ENCODE assay signal across 8 cellular contexts in genomic region chr16:71289732-71290062, GRCh38. TPM values are rescaled to one million over a fixed set of nuclear protein-coding genes. Genes with fewer than 3 reads are reported as not detected.
A peak's percentile ranks its signal among the peaks of the same experiment; 100 is the strongest.
DNase-seq lines count a peak whose midpoint lies in the region; ATAC-seq and TF ChIP-seq lines count a peak whose summit lies in the region.

No MANE protein-coding gene starts in this region.

- intact Hi-C loops in gastrocnemius medialis (cut with DNase I; ENCODE audit: low total_unique reads), result loop anchor here (5.0 to 10.0 kb wide), 2 partner anchors 173 to 195 kb away; partner anchors contain the start of genes ZNF19 and ZNF23

- H3K36me3 ChIP-seq in SK-N-MC (ENCODE audit: insufficient read depth, low read length) (peaks cover 9% of the 10 kb centered on the region; the same call in 1 of the 2 replicates), gastrocnemius medialis (peaks cover 0 to 18% of the 10 kb centered on the region in 2 donors)

- no peak for TF ChIP-seq POLR2A in gastrocnemius medialis (IDR thresholded peaks at IDR 0.05)

- H3K9me3 ChIP-seq in SK-N-MC (ENCODE audit: low read depth, low read length) (no peaks in the 10 kb centered on the region), gastrocnemius medialis (no peaks in the 10 kb centered on the region)

- ATAC-seq in gastrocnemius medialis, result no peak
- no peak for ATAC-seq in HG03039 (IDR thresholded peaks at IDR 0.05; ENCODE audit: unreplicated experiment)

- H3K9ac ChIP-seq in SK-N-MC (ENCODE audit: insufficient read length), result no peak overlapping the region

- H3K27ac ChIP-seq in SK-N-MC (no peak overlapping the region), gastrocnemius medialis (peak overlapping the region; percentile 87 to 95 (median 90))

- H3K27me3 ChIP-seq in gastrocnemius medialis, result no peaks in the 10 kb centered on the region

- no peak for DNase-seq in GM12865 (ENCODE audit: low read depth)
- DNase-seq in SK-N-MC (ENCODE audit: low read depth, low spot score), result no peak
- DNase-seq in fibroblast of pulmonary artery (ENCODE audit: low read depth), result no peak
- no peak for DNase-seq in gastrocnemius medialis
- no peak for DNase-seq in NCI-H2171 treated with DMSO at 0.1 percent for 48 hours (lab: John Stamatoyannopoulos, UW)
- no peak for DNase-seq in activated CD4-positive, CD25-positive, alpha-beta regulatory T cell (lab: John Stamatoyannopoulos, UW)
- DNase-seq in stimulated activated CD4-positive, alpha-beta T cell treated with anti-CD3 and anti-CD28 coated beads, Interleukin-4, amount 100 ng/mL, for 1 hour, result no peak

- peak overlapping the region; percentile 91 for H3K4me3 ChIP-seq in GM12865 (ENCODE audit: low read depth, low read length)
- H3K4me3 ChIP-seq in SK-N-MC, result peak overlapping the region; percentile 86
- peak overlapping the region; percentile 85 for H3K4me3 ChIP-seq in fibroblast of pulmonary artery (replicated peaks; ENCODE audit: low read depth, low read length)
- H3K4me3 ChIP-seq in gastrocnemius medialis, result peak overlapping the region; percentile 81 to 87 (median 85)

- H3K4me1 ChIP-seq in gastrocnemius medialis, result peaks cover 15 to 19% of the 10 kb centered on the region in 2 donors

- in situ Hi-C loops in gastrocnemius medialis (cut with MboI; ENCODE audit: low sequenced_read_pairs in 4 of 4), result no loop called here

- no peak for TF ChIP-seq CTCF in GM12865 (IDR thresholded peaks at IDR 0.05; ENCODE audit: insufficient read depth, low read depth, low read length, missing control alignments)
- TF ChIP-seq CTCF in fibroblast of pulmonary artery (IDR thresholded peaks at IDR 0.05; ENCODE audit: low read length, missing control alignments), result no peak
- no peak for TF ChIP-seq CTCF in gastrocnemius medialis (IDR thresholded peaks at IDR 0.05 in 4 of 5, conservative IDR thresholded peaks at IDR 0.05 in 1 of 5)

RNA-seq across cellular contexts. Expression of gene CMTR2, which starts 0.5 kb away (rescaled TPM):
- 10 to 100 TPM; 11.2 to 18.0 (median 12.3) TPM for total RNA-seq in gastrocnemius medialis

RNA-seq across cellular contexts. Expression of gene HYDIN, which starts 59.2 kb away (rescaled TPM):
- total RNA-seq in gastrocnemius medialis, result under 1 TPM in 1 of 4 donors, not detected in 3; 0.12 TPM
